ENCODE assay signal across 18 cellular contexts in genomic region chr20:41432620-41433602, GRCh38.
DNase-seq lines count a peak whose midpoint lies in the region; ATAC-seq and TF ChIP-seq lines count a peak whose summit lies in the region.
"Had no signal": no experiment of that assay in that cellular context is flagged by ENCODE, and none has a peak within 500 bp of the region (broad histone marks: within the 10 kb centered on the region; RNA-seq: fewer than 3 reads in every experiment).

No MANE protein-coding gene starts in this region.

- H3K27me3 Mint-ChIP-seq in activated naive CD4-positive, alpha-beta T cell treated with anti-CD3 and anti-CD28 coated beads for 36 hours (ENCODE audit: low read depth) = no peaks in the 10 kb centered on the region
- H3K27me3 Mint-ChIP-seq in activated T-helper 17 cell treated with anti-CD3 and anti-CD28 coated beads, Interleukin-2, amount 50 U/mL, for 72 hours = no peaks in the 10 kb centered on the region
- H3K27me3 Mint-ChIP-seq in stimulated activated naive B cell treated with anti-CD40 and anti-IgM and Interleukin-4, amounts not matched to agents 10 μg/mL and 1 μg/mL and 100 μg/mL, for 72 hours = no peaks in the 10 kb centered on the region
- no peaks in the 10 kb centered on the region for H3K27me3 Mint-ChIP-seq in endothelial cell (ENCODE audit: unreplicated experiment)

- no peak for TF ChIP-seq CTCF in GM20000 (IDR thresholded peaks at IDR 0.05; ENCODE audit: extremely low read depth, missing control alignments)
- TF ChIP-seq CTCF in endothelial cell (IDR thresholded peaks at IDR 0.05; ENCODE audit: unreplicated experiment) = no peak

- intact Hi-C loops in activated naive CD4-positive, alpha-beta T cell treated with anti-CD3 and anti-CD28 coated beads for 36 hours (cut with micrococcal nuclease) = no loop called here

- DNase-seq in activated naive CD4-positive, alpha-beta T cell treated with anti-CD3 and anti-CD28 coated beads for 36 hours = no peak
- DNase-seq in activated naive CD4-positive, alpha-beta T cell (lab: John Stamatoyannopoulos, UW) = no peak
- DNase-seq in GM20000 (ENCODE audit: low spot score) (peak; percentile 23), endothelial cell (ENCODE audit: low spot score) (no peak)
- DNase-seq in stimulated activated naive B cell treated with anti-CD40 and anti-IgM and Interleukin-4, amounts not matched to agents 10 μg/mL and 1 μg/mL and 100 μg/mL, for 72 hours = no peak
- DNase-seq: adrenal gland; esophagus squamous epithelium; immature natural killer cell; NCI-H146; NCI-H2227 treated with DMSO at 0.1 percent for 48 hours; NK-92 treated with Interleukin-12 subunit alpha and Interleukin-12 subunit beta, amount 100 ng/mL, for 24 hours; ovary; RPMI8226; sigmoid colon; stimulated activated CD4-positive, alpha-beta T cell treated with anti-CD3 and anti-CD28 coated beads, Interleukin-2, amount 100 ng/mL, for 24 hours had no signal

- no peak overlapping the region for H3K4me3 Mint-ChIP-seq in activated naive CD4-positive, alpha-beta T cell treated with anti-CD3 and anti-CD28 coated beads for 36 hours
- H3K4me3 Mint-ChIP-seq in activated T-helper 17 cell treated with anti-CD3 and anti-CD28 coated beads, Interleukin-2, amount 50 U/mL, for 72 hours = peak overlapping the region; percentile 51
- H3K4me3 Mint-ChIP-seq in stimulated activated naive B cell treated with anti-CD40 and anti-IgM and Interleukin-4, amounts not matched to agents 10 μg/mL and 1 μg/mL and 100 μg/mL, for 72 hours = peak overlapping the region in 1 of 2 donors; percentile 26
- H3K4me3 Mint-ChIP-seq in endothelial cell (ENCODE audit: unreplicated experiment) = no peak overlapping the region
- H3K4me3 Mint-ChIP-seq: immature natural killer cell had no signal

- ATAC-seq in activated T-helper 17 cell treated with anti-CD3 and anti-CD28 coated beads, Interleukin-2, amount 50 U/mL, for 72 hours (replicated peaks) = peak; percentile 53
- ATAC-seq in stimulated activated naive B cell treated with anti-CD40 and anti-IgM and Interleukin-4, amounts not matched to agents 10 μg/mL and 1 μg/mL and 100 μg/mL, for 72 hours (replicated peaks) = peak; percentile 52 to 72
- ATAC-seq in HG02571 (IDR thresholded peaks at IDR 0.05; ENCODE audit: unreplicated experiment) = no peak
- no peak for ATAC-seq in GM19395 (IDR thresholded peaks at IDR 0.05; ENCODE audit: unreplicated experiment)

- peak overlapping the region; percentile 83 for H3K27ac Mint-ChIP-seq in activated naive CD4-positive, alpha-beta T cell treated with anti-CD3 and anti-CD28 coated beads for 36 hours
- peak overlapping the region; percentile 81 for H3K27ac Mint-ChIP-seq in activated T-helper 17 cell treated with anti-CD3 and anti-CD28 coated beads, Interleukin-2, amount 50 U/mL, for 72 hours
- peak overlapping the region; percentile 43 for H3K27ac Mint-ChIP-seq in stimulated activated naive B cell treated with anti-CD40 and anti-IgM and Interleukin-4, amounts not matched to agents 10 μg/mL and 1 μg/mL and 100 μg/mL, for 72 hours
- H3K27ac Mint-ChIP-seq in endothelial cell (ENCODE audit: unreplicated experiment) = no peak overlapping the region

- peaks cover 62% of the 10 kb centered on the region for H3K4me1 Mint-ChIP-seq in activated naive CD4-positive, alpha-beta T cell treated with anti-CD3 and anti-CD28 coated beads for 36 hours (ENCODE audit: low read depth)
- peaks cover 52% of the 10 kb centered on the region for H3K4me1 Mint-ChIP-seq in activated T-helper 17 cell treated with anti-CD3 and anti-CD28 coated beads, Interleukin-2, amount 50 U/mL, for 72 hours
- H3K4me1 Mint-ChIP-seq in stimulated activated naive B cell treated with anti-CD40 and anti-IgM and Interleukin-4, amounts not matched to agents 10 μg/mL and 1 μg/mL and 100 μg/mL, for 72 hours = peaks cover 11 to 12% of the 10 kb centered on the region in 2 donors
- H3K4me1 Mint-ChIP-seq in endothelial cell (ENCODE audit: unreplicated experiment) = no peaks in the 10 kb centered on the region

- CTCF ChIA-PET in activated naive CD4-positive, alpha-beta T cell treated with anti-CD3 and anti-CD28 coated beads for 36 hours (lab: Charles Lee) = interaction anchor here (0.8 kb wide), 1 partner anchor 22 kb away, joined by 3 read pairs; no protein-coding TSS in a partner anchor

- H3K9me3 Mint-ChIP-seq in activated naive CD4-positive, alpha-beta T cell treated with anti-CD3 and anti-CD28 coated beads for 36 hours = no peaks in the 10 kb centered on the region
- no peaks in the 10 kb centered on the region for H3K9me3 Mint-ChIP-seq in activated T-helper 17 cell treated with anti-CD3 and anti-CD28 coated beads, Interleukin-2, amount 50 U/mL, for 72 hours
- no peaks in the 10 kb centered on the region for H3K9me3 Mint-ChIP-seq in stimulated activated naive B cell treated with anti-CD40 and anti-IgM and Interleukin-4, amounts not matched to agents 10 μg/mL and 1 μg/mL and 100 μg/mL, for 72 hours
- no peaks in the 10 kb centered on the region for H3K9me3 Mint-ChIP-seq in endothelial cell (ENCODE audit: unreplicated experiment)
- H3K9me3 Mint-ChIP-seq: immature natural killer cell had no signal

- H3K36me3 Mint-ChIP-seq in activated naive CD4-positive, alpha-beta T cell treated with anti-CD3 and anti-CD28 coated beads for 36 hours (ENCODE audit: low read depth) = peaks cover 26% of the 10 kb centered on the region
- peaks cover 62% of the 10 kb centered on the region for H3K36me3 Mint-ChIP-seq in activated T-helper 17 cell treated with anti-CD3 and anti-CD28 coated beads, Interleukin-2, amount 50 U/mL, for 72 hours (ENCODE audit: low read depth)
- H3K36me3 Mint-ChIP-seq in stimulated activated naive B cell treated with anti-CD40 and anti-IgM and Interleukin-4, amounts not matched to agents 10 μg/mL and 1 μg/mL and 100 μg/mL, for 72 hours = peaks cover 58 to 67% of the 10 kb centered on the region in 2 donors
- peaks cover 15% of the 10 kb centered on the region for H3K36me3 Mint-ChIP-seq in endothelial cell (ENCODE audit: low read depth, unreplicated experiment)

Comparison
In these comparisons a context has a peak if more than half of its experiments do, and no peak if none do; other contexts are left out.
1. ATAC-seq: peak in activated T-helper 17 cell treated with anti-CD3 and anti-CD28 coated beads, Interleukin-2, amount 50 U/mL, for 72 hours (single experiment) and stimulated activated naive B cell treated with anti-CD40 and anti-IgM and Interleukin-4, amounts not matched to agents 10 μg/mL and 1 μg/mL and 100 μg/mL, for 72 hours (2 of 2); none in HG02571 (single experiment) and GM19395 (single experiment).